Comparison of ENCODE assay signal across 8 cellular contexts in genomic region chr2:69554981-69555380, GRCh38.
DNase-seq lines count a peak whose midpoint lies in the region; ATAC-seq and TF ChIP-seq lines count a peak whose summit lies in the region.
"Had no signal": no experiment of that assay in that cellular context is flagged by ENCODE, and none has a peak within 500 bp of the region (broad histone marks: within the 10 kb centered on the region; RNA-seq: fewer than 3 reads in every experiment).

No MANE protein-coding gene starts in this region.

- DNase-seq in KBM-7 (peak; percentile 87), epithelial cell of esophagus (ENCODE audit: low read depth) (peak; percentile 65), NCI-H2196 treated with DMSO at 0.1 percent for 48 hours (lab: John Stamatoyannopoulos, UW; ENCODE audit: unreplicated experiment) (no peak), HPDE6-E6E7 (ENCODE audit: extremely low spot score) (no peak)
- no peak for DNase-seq in stimulated activated effector memory CD8-positive, alpha-beta T cell treated with anti-CD3 and anti-CD28 coated beads, Interleukin-12 subunit alpha, Interleukin-12 subunit beta, amount 100 ng/mL, for 72 hours (ENCODE audit: low spot score in 2 of 2)
- no peak for DNase-seq in stimulated activated CD4-positive, alpha-beta T cell treated with anti-CD3 and anti-CD28 coated beads, Interleukin-1b, Interleukin-23, amount 100 ng/mL, for 48 hours
- DNase-seq: NCI-H446 had no signal

- peak; percentile 74 for ATAC-seq in GM18868 (IDR thresholded peaks at IDR 0.05; ENCODE audit: unreplicated experiment)
- ATAC-seq in stimulated activated effector memory CD8-positive, alpha-beta T cell treated with anti-CD3 and anti-CD28 coated beads, Interleukin-12 subunit alpha, Interleukin-12 subunit beta, amount 100 ng/mL, for 72 hours = no peak

- H3K4me1 Mint-ChIP-seq in stimulated activated effector memory CD8-positive, alpha-beta T cell treated with anti-CD3 and anti-CD28 coated beads, Interleukin-12 subunit alpha, Interleukin-12 subunit beta, amount 100 ng/mL, for 72 hours = peaks cover 58% of the 10 kb centered on the region

- TF ChIP-seq CTCF in epithelial cell of esophagus (IDR thresholded peaks at IDR 0.05; ENCODE audit: insufficient read depth, low read depth, low read length, missing control alignments) = no peak

- no peak overlapping the region for H3K4me3 ChIP-seq in epithelial cell of esophagus (ENCODE audit: low read length)

- no peak overlapping the region for H3K4me3 Mint-ChIP-seq in stimulated activated effector memory CD8-positive, alpha-beta T cell treated with anti-CD3 and anti-CD28 coated beads, Interleukin-12 subunit alpha, Interleukin-12 subunit beta, amount 100 ng/mL, for 72 hours

- peaks cover 46% of the 10 kb centered on the region for H3K36me3 Mint-ChIP-seq in stimulated activated effector memory CD8-positive, alpha-beta T cell treated with anti-CD3 and anti-CD28 coated beads, Interleukin-12 subunit alpha, Interleukin-12 subunit beta, amount 100 ng/mL, for 72 hours

- peak overlapping the region; percentile 13 for H3K27ac Mint-ChIP-seq in stimulated activated effector memory CD8-positive, alpha-beta T cell treated with anti-CD3 and anti-CD28 coated beads, Interleukin-12 subunit alpha, Interleukin-12 subunit beta, amount 100 ng/mL, for 72 hours

- H3K9me3 Mint-ChIP-seq in stimulated activated effector memory CD8-positive, alpha-beta T cell treated with anti-CD3 and anti-CD28 coated beads, Interleukin-12 subunit alpha, Interleukin-12 subunit beta, amount 100 ng/mL, for 72 hours = no peaks in the 10 kb centered on the region

- in situ Hi-C loops in KBM-7 (cut with MboI; ENCODE audit: low pct_unique_long_range_greater_than_20kb, low sequenced_read_pairs) = loop anchor here (25.0 kb wide), 1 partner anchor 157 kb away; no protein-coding TSS in a partner anchor

Comparison
In these comparisons a context has a peak if more than half of its experiments do, and no peak if none do; other contexts are left out.
1. DNase-seq: peak in KBM-7 (single experiment) and epithelial cell of esophagus (single experiment); none in stimulated activated effector memory CD8-positive, alpha-beta T cell treated with anti-CD3 and anti-CD28 coated beads, Interleukin-12 subunit alpha, Interleukin-12 subunit beta, amount 100 ng/mL, for 72 hours (0 of 2), NCI-H2196 treated with DMSO at 0.1 percent for 48 hours (single experiment), HPDE6-E6E7 (single experiment) and stimulated activated CD4-positive, alpha-beta T cell treated with anti-CD3 and anti-CD28 coated beads, Interleukin-1b, Interleukin-23, amount 100 ng/mL, for 48 hours (single experiment).